In the genomic region with DNA sequence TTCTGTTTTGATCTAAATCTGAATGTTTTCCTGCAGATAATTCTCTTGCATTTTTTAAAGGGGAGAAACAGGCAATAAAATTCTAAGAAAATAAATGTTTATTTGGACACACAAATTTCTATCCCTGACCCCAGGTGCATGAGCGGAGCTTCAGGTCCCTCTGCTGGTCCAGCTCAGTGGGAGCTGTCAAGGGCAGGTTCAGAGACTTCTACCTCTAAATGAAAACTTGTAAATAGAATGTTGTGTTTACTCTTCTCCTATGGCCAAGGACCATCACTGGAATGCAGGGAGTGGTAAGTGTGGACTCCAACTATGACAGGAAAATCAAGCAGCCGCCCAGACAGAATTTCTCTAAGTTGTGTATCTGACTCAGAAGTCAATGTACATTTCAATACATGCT, we compare ENCODE assay signal across 14 cellular contexts.
A peak's percentile ranks its signal among the peaks of the same experiment; 100 is the strongest.
DNase-seq lines count a peak whose midpoint lies in the region; ATAC-seq and TF ChIP-seq lines count a peak whose summit lies in the region.
"Had no signal": no experiment of that assay in that cellular context is flagged by ENCODE, and none has a peak within 500 bp of the region (broad histone marks: within the 10 kb centered on the region; RNA-seq: fewer than 3 reads in every experiment).

No MANE protein-coding gene starts in this region.

- no peaks in the 10 kb centered on the region for H3K4me1 Mint-ChIP-seq in activated naive CD4-positive, alpha-beta T cell treated with anti-CD3 and anti-CD28 coated beads for 36 hours (ENCODE audit: low read depth)
- H3K4me1 Mint-ChIP-seq: activated CD4-positive, alpha-beta memory T cell treated with anti-CD3 and anti-CD28 coated beads, Interleukin-2, amount 10 ng/mL, durations not matched to agents 7 days and 5 days had no signal

- intact Hi-C loops in activated naive CD4-positive, alpha-beta T cell treated with anti-CD3 and anti-CD28 coated beads for 36 hours (cut with micrococcal nuclease): no loop called here
- intact Hi-C loops in PC-3 (cut with micrococcal nuclease) (loop anchor here (5.0 to 10.0 kb wide), 3 partner anchors 177 to 1369 kb away; no protein-coding TSS in a partner anchor), testis (cut with DNase I; ENCODE audit: low total_unique reads) (no loop called here)

- H3K9me3 ChIP-seq in PC-3 (ENCODE audit: low read length) (no peaks in the 10 kb centered on the region), testis (no peaks in the 10 kb centered on the region), MG63 (no peaks in the 10 kb centered on the region)
- H3K9me3 ChIP-seq: ascending aorta, spleen had no signal

- no peak overlapping the region for H2AFZ ChIP-seq in PC-3 (ENCODE audit: low read length)

- no peak overlapping the region for H3K4me3 Mint-ChIP-seq in activated naive CD4-positive, alpha-beta T cell treated with anti-CD3 and anti-CD28 coated beads for 36 hours
- H3K4me3 Mint-ChIP-seq: activated CD4-positive, alpha-beta memory T cell treated with anti-CD3 and anti-CD28 coated beads, Interleukin-2, amount 10 ng/mL, durations not matched to agents 7 days and 5 days had no signal

- no peaks in the 10 kb centered on the region for H3K9me3 Mint-ChIP-seq in activated naive CD4-positive, alpha-beta T cell treated with anti-CD3 and anti-CD28 coated beads for 36 hours
- no peaks in the 10 kb centered on the region for H3K9me3 Mint-ChIP-seq in activated naive CD4-positive, alpha-beta T cell treated with anti-CD3 and anti-CD28 coated beads, Interleukin-2, amount 50 U/mL, for 72 hours
- H3K9me3 Mint-ChIP-seq: activated CD4-positive, alpha-beta memory T cell treated with anti-CD3 and anti-CD28 coated beads, Interleukin-2, amount 10 ng/mL, durations not matched to agents 7 days and 5 days had no signal

- TF ChIP-seq CTCF in PC-3 (conservative IDR thresholded peaks at IDR 0.05; ENCODE audit: low read depth, low read length): peak; percentile 51
- peak; percentile 53 for TF ChIP-seq CTCF in epithelial cell of proximal tubule (conservative IDR thresholded peaks at IDR 0.05; ENCODE audit: low read depth, low read length)
- no peak for TF ChIP-seq CTCF in testis (IDR thresholded peaks at IDR 0.05)

- H3K4me2 ChIP-seq in PC-3 (ENCODE audit: low read length): no peak overlapping the region

- H4K20me1 ChIP-seq in PC-3 (ENCODE audit: low read length): no peaks in the 10 kb centered on the region

- peaks cover 7% of the 10 kb centered on the region for H3K27me3 Mint-ChIP-seq in activated naive CD4-positive, alpha-beta T cell treated with anti-CD3 and anti-CD28 coated beads for 36 hours (ENCODE audit: low read depth)

- ATAC-seq in activated naive CD4-positive, alpha-beta T cell treated with anti-CD3 and anti-CD28 coated beads, Interleukin-2, amount 50 U/mL, for 72 hours: no peak
- ATAC-seq in PC-3: peak; percentile 86
- ATAC-seq in GM19397 (IDR thresholded peaks at IDR 0.05; ENCODE audit: unreplicated experiment): no peak
- no peak for ATAC-seq in activated CD4-positive, CD25-positive, alpha-beta regulatory T cell treated with anti-CD3 and anti-CD28 coated beads, Interleukin-2, amount 50 U/mL, for 24 hours

- H3K27me3 ChIP-seq in PC-3 (ENCODE audit: low read length): peaks cover 5% of the 10 kb centered on the region; the same call in 1 of the 2 replicates
- no peaks in the 10 kb centered on the region for H3K27me3 ChIP-seq in testis
- H3K27me3 ChIP-seq in MG63: no peaks in the 10 kb centered on the region
- H3K27me3 ChIP-seq: ascending aorta had no signal

- CTCF ChIA-PET in activated naive CD4-positive, alpha-beta T cell treated with anti-CD3 and anti-CD28 coated beads for 36 hours (lab: Charles Lee): interaction anchor here (0.9 kb wide), 1 partner anchor 75 kb away, joined by 3 read pairs; no protein-coding TSS in a partner anchor
- CTCF ChIA-PET in PC-3 (lab: Charles Lee): interaction anchor here (1.0 kb wide), 1 partner anchor 75 kb away, joined by 3 read pairs; no protein-coding TSS in a partner anchor

- WGBS in testis, 2 donors: 84 to 85% methylated on average over 2 of the region's 2 CpGs

- H3K9ac ChIP-seq in PC-3 (ENCODE audit: low read length): no peak overlapping the region

- H3K36me3 Mint-ChIP-seq in activated naive CD4-positive, alpha-beta T cell treated with anti-CD3 and anti-CD28 coated beads for 36 hours (ENCODE audit: low read depth): no peaks in the 10 kb centered on the region
- H3K36me3 Mint-ChIP-seq in activated naive CD4-positive, alpha-beta T cell treated with anti-CD3 and anti-CD28 coated beads, Interleukin-2, amount 50 U/mL, for 72 hours: no peaks in the 10 kb centered on the region

- DNase-seq in activated naive CD4-positive, alpha-beta T cell treated with anti-CD3 and anti-CD28 coated beads for 36 hours: peak; percentile 7
- DNase-seq in activated naive CD4-positive, alpha-beta T cell treated with anti-CD3 and anti-CD28 coated beads, Interleukin-2, amount 50 U/mL, for 72 hours (ENCODE audit: low spot score in 2 of 2): no peak
- peak; percentile 65 for DNase-seq in PC-3
- no peak for DNase-seq in epithelial cell of proximal tubule (ENCODE audit: low read depth)
- DNase-seq in testis: peak; percentile 17
- no peak for DNase-seq in MG63
- DNase-seq: activated CD4-positive, alpha-beta memory T cell treated with anti-CD3 and anti-CD28 coated beads, Interleukin-2, amount 10 ng/mL, durations not matched to agents 7 days and 5 days; DMS79; NCI-H1048; NCI-H2227 treated with DMSO at 0.1 percent for 48 hours; spleen had no signal

- BruUV-seq in PC-3 (replicated peaks; lab: Mats Ljungman, UMichigan): no TSS peak

- H3K9me2 ChIP-seq in PC-3 (replicated peaks; ENCODE audit: low read length): no peaks in the 10 kb centered on the region

- H3F3A ChIP-seq in PC-3 (ENCODE audit: low read length, unreplicated experiment): no peaks in the 10 kb centered on the region

- H3K4me1 ChIP-seq in PC-3 (ENCODE audit: insufficient read depth, low read length) (peaks cover 7% of the 10 kb centered on the region; the same call in 1 of the 2 replicates), testis (no peaks in the 10 kb centered on the region)
- H3K4me1 ChIP-seq: spleen had no signal

- H3K4me3 ChIP-seq in PC-3 (ENCODE audit: low read length) (no peak overlapping the region), epithelial cell of proximal tubule (ENCODE audit: low read depth, low read length) (no peak overlapping the region), testis (no peak overlapping the region), MG63 (no peak overlapping the region)
- H3K4me3 ChIP-seq: ascending aorta, spleen had no signal

- H3K27ac ChIP-seq in PC-3 (ENCODE audit: low read length): no peak overlapping the region
- no peak overlapping the region for H3K27ac ChIP-seq in testis
- H3K27ac ChIP-seq: ascending aorta, spleen had no signal

- POLR2A ChIA-PET in PC-3 (lab: Charles Lee; ENCODE audit: unreplicated experiment): no interaction called here

- no peaks in the 10 kb centered on the region for H3K79me2 ChIP-seq in PC-3 (ENCODE audit: low read length)

- no peak overlapping the region for H3K27ac Mint-ChIP-seq in activated naive CD4-positive, alpha-beta T cell treated with anti-CD3 and anti-CD28 coated beads for 36 hours
- H3K27ac Mint-ChIP-seq in activated naive CD4-positive, alpha-beta T cell treated with anti-CD3 and anti-CD28 coated beads, Interleukin-2, amount 50 U/mL, for 72 hours: no peak overlapping the region
- H3K27ac Mint-ChIP-seq: activated CD4-positive, alpha-beta memory T cell treated with anti-CD3 and anti-CD28 coated beads, Interleukin-2, amount 10 ng/mL, durations not matched to agents 7 days and 5 days had no signal

- no peaks in the 10 kb centered on the region for H3K36me3 ChIP-seq in PC-3 (ENCODE audit: low read depth, low read length)
- no peaks in the 10 kb centered on the region for H3K36me3 ChIP-seq in testis (ENCODE audit: low read depth, missing control alignments)
- H3K36me3 ChIP-seq in MG63: no peaks in the 10 kb centered on the region
- H3K36me3 ChIP-seq: ascending aorta, spleen had no signal

- TF ChIP-seq POLR2A in testis (IDR thresholded peaks at IDR 0.05): no peak

Comparison
In these comparisons a context has a peak if more than half of its experiments do, and no peak if none do; other contexts are left out.
1. DNase-seq: peak in activated naive CD4-positive, alpha-beta T cell treated with anti-CD3 and anti-CD28 coated beads for 36 hours (single experiment), PC-3 (single experiment) and testis (single experiment); none in activated naive CD4-positive, alpha-beta T cell treated with anti-CD3 and anti-CD28 coated beads, Interleukin-2, amount 50 U/mL, for 72 hours (0 of 2), epithelial cell of proximal tubule (single experiment) and MG63 (single experiment).
2. CTCF ChIP-seq: peak in PC-3 (single experiment) and epithelial cell of proximal tubule (single experiment); none in testis (0 of 3).